Comparison of ENCODE assay signal across 10 cellular contexts in genomic region chr1:31423418-31423947, GRCh38. TPM values are rescaled to one million over a fixed set of nuclear protein-coding genes. Genes with fewer than 3 reads are reported as not detected.
DNase-seq lines count a peak whose midpoint lies in the region; ATAC-seq, FAIRE-seq and TF ChIP-seq lines count a peak whose summit lies in the region.
"Had no signal": no experiment of that assay in that cellular context is flagged by ENCODE, and none has a peak within 500 bp of the region (broad histone marks: within the 10 kb centered on the region; RNA-seq: fewer than 3 reads in every experiment).

No MANE protein-coding gene starts in this region.

- peaks cover 7% of the 10 kb centered on the region for H3K4me1 Mint-ChIP-seq in activated T-helper 1 cell treated with anti-CD3 and anti-CD28 coated beads, Interleukin-12 subunit alpha, Interleukin-12 subunit beta, Interleukin-2, Interleukin-4 antibody, amounts not matched to agents 30 ng/mL and 10 ng/mL and 1 ng/mL, durations not matched to agents 14 hours and 24 hours and 36 hours (ENCODE audit: low read depth)

- intact Hi-C loops in GM12878 (cut with micrococcal nuclease; ENCODE audit: unreplicated experiment): loop anchor here (1.0 to 2.0 kb wide), 4 partner anchors 59 to 239 kb away; partner anchors contain the start of genes SNRNP40 and ZCCHC17
- intact Hi-C loops in activated T-helper 1 cell treated with anti-CD3 and anti-CD28 coated beads, Interleukin-12 subunit alpha, Interleukin-12 subunit beta, Interleukin-2, Interleukin-4 antibody, amounts not matched to agents 30 ng/mL and 10 ng/mL and 1 ng/mL, durations not matched to agents 14 hours and 24 hours and 36 hours (cut with micrococcal nuclease): loop anchor here (2.0 kb wide), 1 partner anchor 127 kb away; the partner anchor contains the start of genes SNRNP40 and ZCCHC17

- WGBS in GM12878 (ENCODE audit: insufficient coverage, insufficient replicate concordance, low lambda C conversion rate, missing lambda C conversion rate): 1% methylated on average over 23 of the region's 23 CpGs

- RAD21 ChIA-PET in GM12878 (lab: Charles Lee; ENCODE audit: unreplicated experiment): interaction anchor here (0.5 to 9.6 kb wide), 19 partner anchors 11 to 366 kb away, joined by 3 to 99 read pairs (median 5); partner anchors contain the start of genes FABP3, SNRNP40 and ZCCHC17

- H3K27me3 ChIP-seq in GM12878 (replicated peaks in 1 of 2; ENCODE audit: control insufficient read depth in 2 of 2, insufficient read depth in 2 of 2, low read length in 1 of 2) (no peaks in the 10 kb centered on the region), HAP-1 (ENCODE audit: low read depth) (no peaks in the 10 kb centered on the region)

- no peak overlapping the region for H3K4me3 Mint-ChIP-seq in activated T-helper 1 cell treated with anti-CD3 and anti-CD28 coated beads, Interleukin-12 subunit alpha, Interleukin-12 subunit beta, Interleukin-2, Interleukin-4 antibody, amounts not matched to agents 30 ng/mL and 10 ng/mL and 1 ng/mL, durations not matched to agents 14 hours and 24 hours and 36 hours
- H3K4me3 Mint-ChIP-seq: stimulated activated naive CD8-positive, alpha-beta T cell treated with anti-CD3 and anti-CD28 coated beads, Interleukin-15, Interleukin-2, amounts not matched to agents 100 ng/mL and 50 ng/mL, for 24 hours had no signal

- SMC1A ChIA-PET in GM12878 (lab: Charles Lee; ENCODE audit: uncharacterized antibody, unreplicated experiment): interaction anchor here (1.1 to 9.5 kb wide), 19 partner anchors 18 to 410 kb away, joined by 3 to 135 read pairs (median 5); partner anchors contain the start of gene PEF1

- no peaks in the 10 kb centered on the region for H3K36me3 Mint-ChIP-seq in activated T-helper 1 cell treated with anti-CD3 and anti-CD28 coated beads, Interleukin-12 subunit alpha, Interleukin-12 subunit beta, Interleukin-2, Interleukin-4 antibody, amounts not matched to agents 30 ng/mL and 10 ng/mL and 1 ng/mL, durations not matched to agents 14 hours and 24 hours and 36 hours (ENCODE audit: low read depth)

- no peak overlapping the region for H3K9ac ChIP-seq in GM12878 (ENCODE audit: control insufficient read depth, insufficient read depth, low read length)

- peak overlapping the region; percentile 85 for H3K4me2 ChIP-seq in GM12878 (ENCODE audit: control insufficient read depth, insufficient read depth)

- TF ChIP-seq POLR2A in GM12878 (IDR thresholded peaks at IDR 0.05; ENCODE audit: low read depth, low read length): no peak

- in situ Hi-C loops in GM12878 (cut with MboI) (loop anchor here (10.0 kb wide), 2 partner anchors 121 to 239 kb away; no protein-coding TSS in a partner anchor), HAP-1 (cut with MboI; ENCODE audit: low sequenced_read_pairs) (no loop called here)

- TF ChIP-seq CTCF in GM12878 (IDR thresholded peaks at IDR 0.05 in 2 of 3, conservative IDR thresholded peaks at IDR 0.05 in 1 of 3; ENCODE audit: control insufficient read depth in 2 of 3, extremely low read depth in 1 of 3, insufficient read depth in 1 of 3, low read depth in 3 of 3, low read length in 3 of 3): no peak

- no peaks in the 10 kb centered on the region for H3K79me2 ChIP-seq in GM12878 (ENCODE audit: control insufficient read depth, insufficient read depth, low read length)

- DNase-seq in GM12878 (ENCODE audit: low read depth, low spot score) (peak; percentile 78), HAP-1 (ENCODE audit: low spot score in 2 of 2) (no peak)
- DNase-seq in activated T-helper 1 cell treated with anti-CD3 and anti-CD28 coated beads, Interleukin-12 subunit alpha, Interleukin-12 subunit beta, Interleukin-2, Interleukin-4 antibody, amounts not matched to agents 30 ng/mL and 10 ng/mL and 1 ng/mL, durations not matched to agents 14 hours and 24 hours and 36 hours (ENCODE audit: low spot score): no peak
- no peak for DNase-seq in activated T-cell treated with anti-CD3 and anti-CD28 coated beads, Interleukin-2, amount 50 U/mL, for 48 hours
- DNase-seq in effector CD4-positive, alpha-beta T cell: no peak

- peak overlapping the region; percentile 29; the same call in 1 of the 2 replicates for H3K4me3 ChIP-seq in GM12878
- H3K4me3 ChIP-seq in HAP-1: no peak overlapping the region
- H3K4me3 ChIP-seq: heart right ventricle had no signal

- no peaks in the 10 kb centered on the region for H3K9me3 Mint-ChIP-seq in activated T-helper 1 cell treated with anti-CD3 and anti-CD28 coated beads, Interleukin-12 subunit alpha, Interleukin-12 subunit beta, Interleukin-2, Interleukin-4 antibody, amounts not matched to agents 30 ng/mL and 10 ng/mL and 1 ng/mL, durations not matched to agents 14 hours and 24 hours and 36 hours
- H3K9me3 Mint-ChIP-seq: stimulated activated naive CD8-positive, alpha-beta T cell treated with anti-CD3 and anti-CD28 coated beads, Interleukin-15, Interleukin-2, amounts not matched to agents 100 ng/mL and 50 ng/mL, for 24 hours had no signal

- H2AFZ ChIP-seq in GM12878 (ENCODE audit: control insufficient read depth, low read depth, low read length): no peak overlapping the region

- 0 out of 4 replicates have a peak, but pooled peaks of 1 of the 2 experiments have one; percentile 65 for TF ChIP-seq EP300 in GM12878 (IDR thresholded peaks at IDR 0.05; ENCODE audit: borderline replicate concordance in 1 of 2, control insufficient read depth in 1 of 2, low read depth in 2 of 2, low read length in 2 of 2)

- H4K20me1 ChIP-seq in GM12878 (ENCODE audit: control insufficient read depth, insufficient read depth): no peaks in the 10 kb centered on the region

- no TSS peak for BruUV-seq in GM12878 (replicated peaks; lab: Mats Ljungman, UMichigan)

- POLR2A ChIA-PET in GM12878 (lab: Charles Lee): interaction anchor here (0.6 to 2.6 kb wide), 9 partner anchors 10 to 414 kb away, joined by 3 to 16 read pairs (median 5); no protein-coding TSS in a partner anchor

- H3K27ac ChIP-seq in GM12878 (ENCODE audit: control insufficient read depth, insufficient read depth): no peak overlapping the region
- H3K27ac ChIP-seq: heart right ventricle had no signal

- no peaks in the 10 kb centered on the region for H3K9me3 ChIP-seq in GM12878 (replicated peaks; ENCODE audit: control insufficient read depth, insufficient read depth, low read length)
- H3K9me3 ChIP-seq in HAP-1: no peaks in the 10 kb centered on the region
- H3K9me3 ChIP-seq: heart right ventricle had no signal

- CTCF ChIA-PET in GM12878 (lab: Yijun Ruan, JAX): interaction anchor here (0.5 to 10.6 kb wide), 24 partner anchors 17 to 685 kb away, joined by 3 to 204 read pairs (median 7); partner anchors contain the start of genes SNRNP40 and ZCCHC17

- H3K27ac Mint-ChIP-seq in activated T-helper 1 cell treated with anti-CD3 and anti-CD28 coated beads, Interleukin-12 subunit alpha, Interleukin-12 subunit beta, Interleukin-2, Interleukin-4 antibody, amounts not matched to agents 30 ng/mL and 10 ng/mL and 1 ng/mL, durations not matched to agents 14 hours and 24 hours and 36 hours: no peak overlapping the region
- H3K27ac Mint-ChIP-seq: stimulated activated naive CD8-positive, alpha-beta T cell treated with anti-CD3 and anti-CD28 coated beads, Interleukin-15, Interleukin-2, amounts not matched to agents 100 ng/mL and 50 ng/mL, for 24 hours had no signal

- H3K4me1 ChIP-seq in GM12878 (ENCODE audit: control insufficient read depth, insufficient read depth, low read length) (peaks cover 11% of the 10 kb centered on the region), HAP-1 (no peaks in the 10 kb centered on the region)

- FAIRE-seq in GM12878 (lab: Jason Lieb, UNC): peak; percentile 77

- no peak for TF ChIP-seq RAD21 in GM12878 (IDR thresholded peaks at IDR 0.05; ENCODE audit: insufficient read depth, low read depth, low read length)

- H3K27me3 Mint-ChIP-seq in activated T-helper 1 cell treated with anti-CD3 and anti-CD28 coated beads, Interleukin-12 subunit alpha, Interleukin-12 subunit beta, Interleukin-2, Interleukin-4 antibody, amounts not matched to agents 30 ng/mL and 10 ng/mL and 1 ng/mL, durations not matched to agents 14 hours and 24 hours and 36 hours (ENCODE audit: insufficient read depth): peaks cover 18% of the 10 kb centered on the region

- ATAC-seq in GM18502 (IDR thresholded peaks at IDR 0.05; ENCODE audit: poor library complexity, unreplicated experiment) (peak; percentile 77), GM21390 (IDR thresholded peaks at IDR 0.05; ENCODE audit: unreplicated experiment) (peak; percentile 79), HG03354 (IDR thresholded peaks at IDR 0.05; ENCODE audit: poor library complexity, severe bottlenecking, unreplicated experiment) (peak; percentile 86), GM12878 (peak; percentile 89)

- H3K36me3 ChIP-seq in GM12878 (ENCODE audit: control insufficient read depth in 2 of 2, insufficient read depth in 2 of 2, low read length in 1 of 2) (no peaks in the 10 kb centered on the region; a peak in 1 of 4 replicates), HAP-1 (replicated peaks) (no peaks in the 10 kb centered on the region)
- H3K36me3 ChIP-seq: heart right ventricle had no signal

RNA-seq across cellular contexts. Expression of gene SERINC2, which starts 10.5 kb away (rescaled TPM):
- 0.24 TPM in 1 of 2 replicates, not detected in the other for total RNA-seq in GM12878 (2013; cell fraction: nucleolus; rRNA removed)
- total RNA-seq in GM12878 (2014; rRNA removed): 0.11 and 0.45 TPM in 2 replicates
- total RNA-seq in GM12878 (2014; rRNA removed; fragmentation: Illumina TruSeq; extraction: Trizol): 0.22 and 0.28 TPM in 2 replicates
- 0.54 and 0.82 TPM in 2 replicates for total RNA-seq in GM12878 (2021)
- polyA plus RNA-seq in GM12878 (2011; ENCODE audit: low read depth): 0.41 TPM
- polyA plus RNA-seq in GM12878 (2011; rRNA removed): 2.5 and 9.4 TPM in 2 replicates
- 15.6 and 18.0 TPM in 2 replicates for polyA plus RNA-seq in GM12878 (2011; cell fraction: cytosol; rRNA removed)
- polyA plus RNA-seq in GM12878 (2011; cell fraction: nucleus; rRNA removed): 18.3 and 23.5 TPM in 2 replicates
- 1.3 and 1.9 TPM in 2 replicates for polyA plus RNA-seq in GM12878 (2012)
- 0.32 TPM in 1 of 2 replicates, not detected in the other for polyA plus RNA-seq in GM12878 (2014; fragmentation: Illumina TruSeq; extraction: Trizol)
- polyA plus RNA-seq in GM12878 (2014; fragmentation: Nextera tagmentation; extraction: Ambion mirVana): under 1 TPM; 0.02 to 0.05 TPM
- polyA plus RNA-seq in GM12878 (2014; rRNA removed): 0.72 and 1.0 TPM in 2 replicates
- under 1 TPM; 0.72 to 0.88 TPM for polyA plus RNA-seq in GM12878 (2016; fragmentation: Nextera tagmentation; extraction: Ambion mirVana)
- 9.0 and 14.5 TPM in 2 replicates for polyA minus RNA-seq in GM12878 (2011; rRNA and poly(A)+ RNA removed)
- polyA minus RNA-seq in GM12878 (2011; cell fraction: cytosol; rRNA and poly(A)+ RNA removed): 5.4 and 6.8 TPM in 2 replicates
- polyA minus RNA-seq in GM12878 (2011; cell fraction: nucleus; rRNA and poly(A)+ RNA removed): 9.2 and 15.2 TPM in 2 replicates
- total RNA-seq in activated T-helper 1 cell treated with anti-CD3 and anti-CD28 coated beads, Interleukin-12 subunit alpha, Interleukin-12 subunit beta, Interleukin-2, Interleukin-4 antibody, amounts not matched to agents 30 ng/mL and 10 ng/mL and 1 ng/mL, durations not matched to agents 14 hours and 24 hours and 36 hours: not detected in 2 replicates

RNA-seq across cellular contexts. Expression of gene FABP3, which starts 50.6 kb away (rescaled TPM):
- 0.95 and 1.2 TPM in 2 replicates for total RNA-seq in GM12878 (2013; cell fraction: nucleolus; rRNA removed)
- total RNA-seq in GM12878 (2014; rRNA removed) (0.33 and 0.62 TPM in 2 replicates), GM12878 (2014; rRNA removed; fragmentation: Illumina TruSeq; extraction: Trizol) (0.36 and 0.64 TPM in 2 replicates), GM12878 (2021) (0.43 TPM in 1 of 2 replicates, not detected in the other)
- polyA plus RNA-seq in GM12878 (2011; ENCODE audit: low read depth): 9.4 TPM
- polyA plus RNA-seq in GM12878 (2011; rRNA removed) (0.39 and 0.43 TPM in 2 replicates), GM12878 (2014; fragmentation: Illumina TruSeq; extraction: Trizol) (0.44 and 0.82 TPM in 2 replicates), GM12878 (2014; fragmentation: Nextera tagmentation; extraction: Ambion mirVana) (1 to 10 TPM in 1 of 2 experiments, under 1 TPM in 1; 0.72 to 1.2 TPM), GM12878 (2014; rRNA removed) (0.59 and 1.1 TPM in 2 replicates), GM12878 (2016; fragmentation: Nextera tagmentation; extraction: Ambion mirVana) (1 to 10 TPM in 1 of 2 experiments, not detected in 1; 1.1 TPM)
- 0.37 TPM in 2 replicates for polyA plus RNA-seq in GM12878 (2011; cell fraction: cytosol; rRNA removed)
- polyA plus RNA-seq in GM12878 (2011; cell fraction: nucleus; rRNA removed): 0.49 TPM in 1 of 2 replicates, not detected in the other
- 12.6 and 13.4 TPM in 2 replicates for polyA plus RNA-seq in GM12878 (2012)
- 0.93 TPM in 1 of 2 replicates, not detected in the other for polyA minus RNA-seq in GM12878 (2011; rRNA and poly(A)+ RNA removed)
- not detected in 2 replicates for polyA minus RNA-seq in GM12878 (2011; cell fraction: cytosol; rRNA and poly(A)+ RNA removed)
- polyA minus RNA-seq in GM12878 (2011; cell fraction: nucleus; rRNA and poly(A)+ RNA removed): not detected in 2 replicates
- total RNA-seq in activated T-helper 1 cell treated with anti-CD3 and anti-CD28 coated beads, Interleukin-12 subunit alpha, Interleukin-12 subunit beta, Interleukin-2, Interleukin-4 antibody, amounts not matched to agents 30 ng/mL and 10 ng/mL and 1 ng/mL, durations not matched to agents 14 hours and 24 hours and 36 hours: not detected in 2 replicates
